Comparison of ENCODE assay signal across 30 cellular contexts in genomic region chr10:86409183-86409582, GRCh38. TPM values are rescaled to one million over a fixed set of nuclear protein-coding genes. Genes with fewer than 3 reads are reported as not detected.
"Had no signal": no experiment of that assay in that cellular context is flagged by ENCODE, and none has a peak within 500 bp of the region (broad histone marks: within the 10 kb centered on the region; RNA-seq: fewer than 3 reads in every experiment).

No MANE protein-coding gene starts in this region.

- ATAC-seq: effector memory CD8-positive, alpha-beta T cell; esophagus mucosa; gastrocnemius medialis; heart right ventricle; left cardiac atrium; left ventricle myocardium superior; lower lobe of right lung; mucosa of descending colon had no signal

- H3K27ac Mint-ChIP-seq: dendritic cell treated with granulocyte-macrophage colony-stimulating factor and Interleukin-4, amounts not matched to agents 40 ng/mL and 50 ng/mL, for 4 days; endodermal cell; mesothelial cell of epicardium; naive B cell had no signal

- DNase-seq: colonic mucosa; cortex of kidney; effector CD8-positive, alpha-beta T cell; effector memory CD8-positive, alpha-beta T cell; endodermal cell; erythroblast; esophagus squamous epithelium; foreskin fibroblast; foreskin melanocyte; gastrocnemius medialis; glutamatergic neuron; head of caudate nucleus; heart right ventricle; hippocampal formation; left cardiac atrium; left lung; left ventricle myocardium superior; lower lobe of right lung; mesenchymal stem cell; mucosa of descending colon; naive B cell had no signal

- H3K27ac ChIP-seq: colonic mucosa, epithelial cell of prostate, esophagus squamous epithelium, gastrocnemius medialis, heart right ventricle, left lung, lower lobe of right lung had no signal

- H3K4me3 Mint-ChIP-seq: dendritic cell treated with granulocyte-macrophage colony-stimulating factor and Interleukin-4, amounts not matched to agents 40 ng/mL and 50 ng/mL, for 4 days; effector memory CD8-positive, alpha-beta T cell; endodermal cell; mesothelial cell of epicardium had no signal

- FAIRE-seq: endometrium, islet of Langerhans, keratinocyte had no signal

- H3K4me1 Mint-ChIP-seq: endodermal cell had no signal

- H3K9me3 ChIP-seq: colonic mucosa, esophagus squamous epithelium, gastrocnemius medialis, left lung, lower lobe of right lung, mucosa of descending colon had no signal

- H3K4me1 ChIP-seq: gastrocnemius medialis had no signal

- H3K27me3 Mint-ChIP-seq: effector memory CD8-positive, alpha-beta T cell had no signal

- H3K27me3 ChIP-seq: colonic mucosa, esophagus squamous epithelium, gastrocnemius medialis, heart right ventricle, left lung had no signal

- H3K4me3 ChIP-seq: colonic mucosa, esophagus squamous epithelium, gastrocnemius medialis, heart right ventricle, left lung, lower lobe of right lung, mucosa of descending colon had no signal

- H3K36me3 ChIP-seq: colonic mucosa, esophagus squamous epithelium, gastrocnemius medialis, heart right ventricle, left lung, lower lobe of right lung had no signal

- H3K9me3 Mint-ChIP-seq: effector memory CD8-positive, alpha-beta T cell had no signal

RNA-seq across cellular contexts. Expression of gene GRID1, which starts 42.6 kb away (rescaled TPM):
- total RNA-seq: lung microvascular endothelial cell, myocyte had no signal
